Comparison of ENCODE assay signal across 7 cellular contexts in the genomic region with DNA sequence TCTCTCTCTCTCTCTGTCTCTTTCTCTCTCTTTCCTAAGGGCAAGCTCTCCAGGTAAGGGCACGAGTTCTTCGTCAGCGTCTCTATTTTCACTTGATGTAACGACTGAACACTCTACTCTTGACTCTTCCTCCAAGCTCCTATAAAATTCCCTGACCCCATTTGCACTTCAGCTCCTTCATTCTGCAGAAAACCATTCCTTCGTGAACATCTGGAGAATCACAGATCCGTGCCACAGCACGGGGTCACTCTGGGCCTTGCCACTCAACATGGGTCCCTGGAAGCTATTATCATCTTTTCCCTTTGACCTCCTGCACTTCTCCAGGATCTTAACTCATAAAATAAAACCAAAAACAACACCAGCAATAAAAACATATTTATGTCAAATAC.
DNase-seq lines count a peak whose midpoint lies in the region; ATAC-seq, FAIRE-seq and TF ChIP-seq lines count a peak whose summit lies in the region.

No MANE protein-coding gene starts in this region.

- H3K4me1 Mint-ChIP-seq in brain = peaks cover 16% of the 10 kb centered on the region
- H3K4me1 Mint-ChIP-seq in mesothelial cell of epicardium = peaks cover 25% of the 10 kb centered on the region

- intact Hi-C loops in thyroid gland (cut with DNase I) = loop anchor here (10.0 kb wide), 2 partner anchors 202 to 522 kb away; partner anchors contain the start of gene PDGFRA

- peak overlapping the region; percentile 74 for H3K9ac ChIP-seq in KMS-11

- H3K4me3 Mint-ChIP-seq in brain = peak overlapping the region in 3 of 5 experiments; percentile 6 to 56 (median 41)
- no peak overlapping the region for H3K4me3 Mint-ChIP-seq in mesothelial cell of epicardium

- H3K27ac ChIP-seq in KMS-11 (peak overlapping the region; percentile 88), thyroid gland (peak overlapping the region; percentile 72 to 88 (median 80))

- TF ChIP-seq POLR2A in thyroid gland (IDR thresholded peaks at IDR 0.05) = no peak

- FAIRE-seq in frontal cortex (lab: Jason Lieb, UNC) = no peak

- H3K9me3 Mint-ChIP-seq in brain = peaks cover 0 to 3% (median 3%) of the 10 kb centered on the region in 5 experiments
- peaks cover 4% of the 10 kb centered on the region for H3K9me3 Mint-ChIP-seq in mesothelial cell of epicardium

- no peak overlapping the region for H3K4me3 ChIP-seq in KMS-11 (IDR thresholded peaks at IDR 0.05; ENCODE audit: insufficient read depth, low read depth, low read length)
- no peak overlapping the region for H3K4me3 ChIP-seq in thyroid gland (replicated peaks in 1 of 3)

- no peak for ATAC-seq in HG03135 (IDR thresholded peaks at IDR 0.05; ENCODE audit: unreplicated experiment)

- 20 to 24% methylated on average over 7 of the region's 7 CpGs for WGBS in thyroid gland, 2 donors

- H3K36me3 Mint-ChIP-seq in brain (no peaks in the 10 kb centered on the region), mesothelial cell of epicardium (no peaks in the 10 kb centered on the region)

- H2AFZ ChIP-seq in KMS-11 (ENCODE audit: low read depth) = peak overlapping the region; percentile 83

- H3K79me2 ChIP-seq in KMS-11 (ENCODE audit: insufficient read depth, low read depth) = no peaks in the 10 kb centered on the region

- H3K27me3 Mint-ChIP-seq in brain = peaks cover 6% of the 10 kb centered on the region
- H3K27me3 Mint-ChIP-seq in mesothelial cell of epicardium (ENCODE audit: low read depth) = no peaks in the 10 kb centered on the region

- H3K27ac Mint-ChIP-seq in brain = peak overlapping the region in 4 of 5 experiments; percentile 17 to 89 (median 42)
- peak overlapping the region; percentile 88 for H3K27ac Mint-ChIP-seq in mesothelial cell of epicardium

- H3K4me1 ChIP-seq in KMS-11 (ENCODE audit: low read depth, poor library complexity, severe bottlenecking) (peaks cover 60% of the 10 kb centered on the region), thyroid gland (peaks cover 20 to 41% of the 10 kb centered on the region in 2 donors)

- no peaks in the 10 kb centered on the region for H3K9me3 ChIP-seq in thyroid gland

- peak overlapping the region; percentile 87 for H3K4me2 ChIP-seq in KMS-11

- no peaks in the 10 kb centered on the region for H4K20me1 ChIP-seq in KMS-11 (ENCODE audit: insufficient read depth)

- TF ChIP-seq CTCF in KMS-11 (conservative IDR thresholded peaks at IDR 0.05; ENCODE audit: low read depth, low read length) (no peak), brain (conservative IDR thresholded peaks at IDR 0.05) (no peak), mesothelial cell of epicardium (IDR thresholded peaks at IDR 0.05; ENCODE audit: unreplicated experiment) (no peak), thyroid gland (IDR thresholded peaks at IDR 0.05) (no peak)

- H3K36me3 ChIP-seq in KMS-11 (ENCODE audit: insufficient read depth) (no peaks in the 10 kb centered on the region; the same call in 1 of the 2 replicates), thyroid gland (no peaks in the 10 kb centered on the region)

- H3K27me3 ChIP-seq in KMS-11 (ENCODE audit: insufficient read depth, low read depth) = no peaks in the 10 kb centered on the region
- no peaks in the 10 kb centered on the region for H3K27me3 ChIP-seq in thyroid gland

- DNase-seq in mesothelial cell of epicardium (ENCODE audit: low spot score in 2 of 2, unreplicated experiment in 2 of 2) (no peak), thyroid gland (no peak), ecto neural progenitor cell (ENCODE audit: low spot score) (no peak), frontal cortex (ENCODE audit: low spot score in 2 of 2) (no peak)
